In genomic region chrX:101025126-101025525, GRCh38 we compare ENCODE assay signal across 25 cellular contexts. TPM values are rescaled to one million over a fixed set of nuclear protein-coding genes. Genes with fewer than 3 reads are reported as not detected.
"Had no signal": no experiment of that assay in that cellular context is flagged by ENCODE, and none has a peak within 500 bp of the region (broad histone marks: within the 10 kb centered on the region; RNA-seq: fewer than 3 reads in every experiment).

No MANE protein-coding gene starts in this region.

- H3K4me3 Mint-ChIP-seq: activated B cell treated with CpG ODN at 0.5 μM for 24 hours; activated CD8-positive, alpha-beta T cell treated with anti-CD3 and anti-CD28 coated beads for 36 hours; nephron progenitor cell; stimulated activated naive CD8-positive, alpha-beta T cell treated with anti-CD3 and anti-CD28 coated beads, Interleukin-15, amount 100 ng/mL, for 72 hours had no signal

- H3K27me3 Mint-ChIP-seq: activated B cell treated with CpG ODN at 0.5 μM for 24 hours; activated CD8-positive, alpha-beta T cell treated with anti-CD3 and anti-CD28 coated beads for 36 hours; stimulated activated naive CD8-positive, alpha-beta T cell treated with anti-CD3 and anti-CD28 coated beads, Interleukin-15, amount 100 ng/mL, for 72 hours had no signal

- H3K9me3 ChIP-seq: ascending aorta, sigmoid colon, spleen, suprapubic skin, vagina had no signal

- H3K4me3 ChIP-seq: ascending aorta, lung, sigmoid colon, spleen, suprapubic skin, vagina had no signal

- H3K27me3 ChIP-seq: ascending aorta, sigmoid colon, spleen, suprapubic skin, vagina had no signal

- H3K4me1 ChIP-seq: ascending aorta, sigmoid colon, spleen, suprapubic skin, vagina had no signal

- ATAC-seq: activated CD8-positive, alpha-beta T cell treated with anti-CD3 and anti-CD28 coated beads for 36 hours; esophagus mucosa; left lobe of liver; stimulated activated naive CD8-positive, alpha-beta T cell treated with anti-CD3 and anti-CD28 coated beads, Interleukin-15, amount 100 ng/mL, for 72 hours had no signal

- H3K27ac Mint-ChIP-seq: activated B cell treated with CpG ODN at 0.5 μM for 24 hours, nephron progenitor cell had no signal

- DNase-seq: activated B cell treated with CpG ODN at 0.5 μM for 24 hours; activated CD4-positive, alpha-beta T cell treated with anti-CD3 and anti-CD28 coated beads for 4 hours; activated CD8-positive, alpha-beta T cell treated with anti-CD3 and anti-CD28 coated beads for 36 hours; activated effector memory CD4-positive, alpha-beta T cell treated with anti-CD3 and anti-CD28 coated beads, Interleukin-2, amount 50 U/mL, for 16 hours; activated naive CD4-positive, alpha-beta T cell treated with anti-CD3 and anti-CD28 coated beads, Interleukin-2, amount 50 U/mL, for 16 hours; activated T-cell treated with anti-CD3 and anti-CD28 coated beads, Interleukin-2, amount 50 U/mL, for 1 hour; cortex of kidney; effector CD4-positive, alpha-beta T cell; hippocampal formation; kidney; nephron progenitor cell; nucleus accumbens; sigmoid colon; spleen; stimulated activated naive CD8-positive, alpha-beta T cell treated with anti-CD3 and anti-CD28 coated beads, Interleukin-15, amount 100 ng/mL, for 72 hours; trophoblast cell had no signal

- H3K9me3 Mint-ChIP-seq: activated B cell treated with CpG ODN at 0.5 μM for 24 hours; activated CD8-positive, alpha-beta T cell treated with anti-CD3 and anti-CD28 coated beads for 36 hours; stimulated activated naive CD8-positive, alpha-beta T cell treated with anti-CD3 and anti-CD28 coated beads, Interleukin-15, amount 100 ng/mL, for 72 hours had no signal

- H3K27ac ChIP-seq: ascending aorta, sigmoid colon, spleen, suprapubic skin, vagina had no signal

- H3K4me1 Mint-ChIP-seq: activated B cell treated with CpG ODN at 0.5 μM for 24 hours; nephron progenitor cell; stimulated activated naive CD8-positive, alpha-beta T cell treated with anti-CD3 and anti-CD28 coated beads, Interleukin-15, amount 100 ng/mL, for 72 hours had no signal

- FAIRE-seq: kidney had no signal

RNA-seq across cellular contexts. Expression of gene TMEM35A, which starts 53.6 kb away (rescaled TPM):
- total RNA-seq: activated B cell treated with CpG ODN at 0.5 μM for 24 hours; activated CD8-positive, alpha-beta T cell treated with anti-CD3 and anti-CD28 coated beads for 36 hours; ascending aorta; left lobe of liver had no signal

RNA-seq across cellular contexts. Expression of gene ARL13A, which starts 55.6 kb away (rescaled TPM):
- total RNA-seq: activated B cell treated with CpG ODN at 0.5 μM for 24 hours; activated CD8-positive, alpha-beta T cell treated with anti-CD3 and anti-CD28 coated beads for 36 hours; ascending aorta; esophagus mucosa; fibroblast of villous mesenchyme; kidney; left lobe of liver; lung; myocyte; renal cortical epithelial cell; sigmoid colon; suprapubic skin; vagina had no signal
- polyA plus RNA-seq: lung, sigmoid colon, spleen had no signal
